In genomic region chr13:114124921-114125320, GRCh38 we compare ENCODE assay signal across 10 cellular contexts. TPM values are rescaled to one million over a fixed set of nuclear protein-coding genes. Genes with fewer than 3 reads are reported as not detected.
DNase-seq lines count a peak whose midpoint lies in the region; ATAC-seq, FAIRE-seq and TF ChIP-seq lines count a peak whose summit lies in the region.
"Had no signal": no experiment of that assay in that cellular context is flagged by ENCODE, and none has a peak within 500 bp of the region (broad histone marks: within the 10 kb centered on the region; RNA-seq: fewer than 3 reads in every experiment).

No MANE protein-coding gene starts in this region.

- H3K27me3 Mint-ChIP-seq in HFFc6 (ENCODE audit: insufficient read depth) = peaks cover 9% of the 10 kb centered on the region
- no peaks in the 10 kb centered on the region for H3K27me3 Mint-ChIP-seq in activated CD4-positive, alpha-beta T cell treated with anti-CD3 and anti-CD28 coated beads, Interleukin-2, amount 10 ng/mL, durations not matched to agents 24 days and 14 days

- intact Hi-C loops in activated CD4-positive, alpha-beta T cell treated with anti-CD3 and anti-CD28 coated beads, Interleukin-2, amount 10 ng/mL, durations not matched to agents 24 days and 14 days (cut with micrococcal nuclease) = loop anchor here (1.0 kb wide), 1 partner anchor 58 kb away; no protein-coding TSS in a partner anchor

- peaks cover 79% of the 10 kb centered on the region for H3K4me1 Mint-ChIP-seq in HFFc6 (ENCODE audit: low read depth)
- H3K4me1 Mint-ChIP-seq in activated CD4-positive, alpha-beta T cell treated with anti-CD3 and anti-CD28 coated beads, Interleukin-2, amount 10 ng/mL, durations not matched to agents 24 days and 14 days = peaks cover 60% of the 10 kb centered on the region

- peak overlapping the region; percentile 75 for H3K27ac Mint-ChIP-seq in HFFc6
- H3K27ac Mint-ChIP-seq in activated CD4-positive, alpha-beta T cell treated with anti-CD3 and anti-CD28 coated beads, Interleukin-2, amount 10 ng/mL, durations not matched to agents 24 days and 14 days = peak overlapping the region; percentile 78

- H3K9me3 Mint-ChIP-seq in HFFc6 = peaks cover 8% of the 10 kb centered on the region
- peaks cover 4% of the 10 kb centered on the region for H3K9me3 Mint-ChIP-seq in activated CD4-positive, alpha-beta T cell treated with anti-CD3 and anti-CD28 coated beads, Interleukin-2, amount 10 ng/mL, durations not matched to agents 24 days and 14 days

- TF ChIP-seq CTCF in HFFc6 (IDR thresholded peaks at IDR 0.05) = no peak

- H3K4me3 Mint-ChIP-seq in HFFc6 = no peak overlapping the region
- peak overlapping the region; percentile 51 for H3K4me3 Mint-ChIP-seq in activated CD4-positive, alpha-beta T cell treated with anti-CD3 and anti-CD28 coated beads, Interleukin-2, amount 10 ng/mL, durations not matched to agents 24 days and 14 days

- DNase-seq in HFFc6 (peak; percentile 72), GM19238 (ENCODE audit: insufficient read length, low spot score) (no peak), HTR-8/SVneo (ENCODE audit: insufficient read length, low spot score) (no peak)
- DNase-seq in activated CD4-positive, alpha-beta T cell treated with anti-CD3 and anti-CD28 coated beads, Interleukin-2, amount 10 ng/mL, durations not matched to agents 24 days and 14 days = peak; percentile 88
- DNase-seq in effector CD4-positive, alpha-beta T cell = peak; percentile 59
- peak; percentile 60 for DNase-seq in stimulated activated CD8-positive, alpha-beta memory T cell treated with anti-CD3 and anti-CD28 coated beads, Interleukin-12 subunit alpha, Interleukin-12 subunit beta, amount 100 ng/mL, for 1 hour (ENCODE audit: low read depth)

- FAIRE-seq in HTR-8/SVneo (lab: Jason Lieb, UNC) = no peak

- no peak for ATAC-seq in HG03095 (IDR thresholded peaks at IDR 0.05; ENCODE audit: unreplicated experiment)
- no peak for ATAC-seq in GM21360 (IDR thresholded peaks at IDR 0.05; ENCODE audit: unreplicated experiment)
- ATAC-seq: left lung had no signal

- peaks cover 24% of the 10 kb centered on the region for H3K36me3 Mint-ChIP-seq in HFFc6 (ENCODE audit: low read depth)
- H3K36me3 Mint-ChIP-seq in activated CD4-positive, alpha-beta T cell treated with anti-CD3 and anti-CD28 coated beads, Interleukin-2, amount 10 ng/mL, durations not matched to agents 24 days and 14 days (ENCODE audit: low read depth) = peaks cover 40% of the 10 kb centered on the region

RNA-seq across cellular contexts. Expression of gene RASA3, which starts 7.5 kb away (rescaled TPM):
- total RNA-seq in HFFc6 (2021; fragmentation: NEBNext Ultra II Directional; extraction: Animal tissue kit (Norgen Biotek cat#: 25700)) = 10 to 100 TPM; 31.6 to 37.6 (median 33.1) TPM
- 15.9 TPM in 2 replicates for total RNA-seq in activated CD4-positive, alpha-beta T cell treated with anti-CD3 and anti-CD28 coated beads, Interleukin-2, amount 10 ng/mL, durations not matched to agents 24 days and 14 days

RNA-seq across cellular contexts. Expression of gene CFAP97D2, which starts 54.1 kb away (rescaled TPM):
- total RNA-seq in HFFc6 (2021; fragmentation: NEBNext Ultra II Directional; extraction: Animal tissue kit (Norgen Biotek cat#: 25700)) = not detected
- not detected in 2 replicates for total RNA-seq in activated CD4-positive, alpha-beta T cell treated with anti-CD3 and anti-CD28 coated beads, Interleukin-2, amount 10 ng/mL, durations not matched to agents 24 days and 14 days
- total RNA-seq: T-helper 2 cell treated with Interferon-gamma antibody and Interleukin-4, amounts not matched to agents 100 ng/mL and 5 ng/mL, for 36 hours had no signal

Comparison
In these comparisons a context has a peak if more than half of its experiments do, and no peak if none do; other contexts are left out.
1. DNase-seq: peak in HFFc6 (single experiment), activated CD4-positive, alpha-beta T cell treated with anti-CD3 and anti-CD28 coated beads, Interleukin-2, amount 10 ng/mL, durations not matched to agents 24 days and 14 days (single experiment), effector CD4-positive, alpha-beta T cell (single experiment) and stimulated activated CD8-positive, alpha-beta memory T cell treated with anti-CD3 and anti-CD28 coated beads, Interleukin-12 subunit alpha, Interleukin-12 subunit beta, amount 100 ng/mL, for 1 hour (single experiment); none in GM19238 (single experiment) and HTR-8/SVneo (single experiment).